20 cellular contexts compared by ENCODE assay signal in genomic region chr22:35783943-35784614, GRCh38.
A peak's percentile ranks its signal among the peaks of the same experiment; 100 is the strongest.
DNase-seq lines count a peak whose midpoint lies in the region; ATAC-seq and TF ChIP-seq lines count a peak whose summit lies in the region.
"Had no signal": no experiment of that assay in that cellular context is flagged by ENCODE, and none has a peak within 500 bp of the region (broad histone marks: within the 10 kb centered on the region; RNA-seq: fewer than 3 reads in every experiment).

No MANE protein-coding gene starts in this region.

- H3K4me1 Mint-ChIP-seq in osteocyte (ENCODE audit: unreplicated experiment): peaks cover 65% of the 10 kb centered on the region
- H3K4me1 Mint-ChIP-seq in activated T-cell treated with anti-CD3 and anti-CD28 coated beads, Interleukin-2, amount 50 U/mL, for 4 hours (ENCODE audit: low read depth): no peaks in the 10 kb centered on the region
- H3K4me1 Mint-ChIP-seq: endodermal cell had no signal

- peak overlapping the region; percentile 78 for H3K27ac Mint-ChIP-seq in osteocyte (ENCODE audit: unreplicated experiment)
- H3K27ac Mint-ChIP-seq: activated T-cell treated with anti-CD3 and anti-CD28 coated beads, Interleukin-2, amount 50 U/mL, for 24 hours; endodermal cell had no signal

- TF ChIP-seq CTCF in BJ (IDR thresholded peaks at IDR 0.05; ENCODE audit: insufficient read depth, low read depth, low read length) (no peak), osteocyte (IDR thresholded peaks at IDR 0.05) (no peak)

- H3K27me3 ChIP-seq in BJ (ENCODE audit: control insufficient read depth, insufficient read depth, low read length): no peaks in the 10 kb centered on the region
- H3K27me3 ChIP-seq: ascending aorta, ovary had no signal

- peaks cover 29% of the 10 kb centered on the region for H3K36me3 Mint-ChIP-seq in osteocyte (ENCODE audit: unreplicated experiment)
- no peaks in the 10 kb centered on the region for H3K36me3 Mint-ChIP-seq in activated T-cell treated with anti-CD3 and anti-CD28 coated beads, Interleukin-2, amount 50 U/mL, for 4 hours (ENCODE audit: insufficient read depth)

- CTCF ChIA-PET in BJ (lab: Yijun Ruan, JAX): interaction anchor here (0.6 kb wide), 1 partner anchor 18 kb away, joined by 3 read pairs; no protein-coding TSS in a partner anchor

- no peak overlapping the region for H3K4me3 ChIP-seq in BJ (ENCODE audit: low read depth, low read length)
- H3K4me3 ChIP-seq: ascending aorta, K562, ovary had no signal

- peak; percentile 53 for DNase-seq in BJ (ENCODE audit: low read depth)
- DNase-seq in LHCN-M2 (ENCODE audit: low read depth): peak; percentile 18
- peak; percentile 40 for DNase-seq in epidermal melanocyte (ENCODE audit: insufficient read length, low spot score)
- DNase-seq in osteocyte (ENCODE audit: extremely low spot score, unreplicated experiment): no peak
- no peak for DNase-seq in activated T-cell treated with anti-CD3 and anti-CD28 coated beads, Interleukin-2, amount 50 U/mL, for 4 hours
- DNase-seq in hepatic stellate cell (ENCODE audit: low spot score): no peak
- no peak for DNase-seq in stimulated activated CD4-positive, alpha-beta T cell treated with anti-CD3 and anti-CD28 coated beads, Interleukin-12 subunit alpha, Interleukin-12 subunit beta, amount 100 ng/mL, for 4 hours
- no peak for DNase-seq in activated CD8-positive, alpha-beta memory T cell treated with anti-CD3 and anti-CD28 coated beads, Interleukin-2, amount 50 U/mL, for 4 hours
- DNase-seq: activated T-cell treated with anti-CD3 and anti-CD28 coated beads, Interleukin-2, amount 50 U/mL, for 24 hours; endodermal cell; GF-D8; hippocampal formation; NCI-H1436 treated with DMSO at 0.1 percent for 48 hours; NCI-H774; ovary; stimulated activated CD4-positive, alpha-beta T cell treated with anti-CD3 and anti-CD28 coated beads, Interleukin-2, amount 100 ng/mL, for 24 hours; stimulated activated naive CD4-positive, alpha-beta T cell had no signal

- ATAC-seq in activated T-cell treated with anti-CD3 and anti-CD28 coated beads, Interleukin-2, amount 50 U/mL, for 4 hours: no peak
- ATAC-seq: activated CD4-positive, CD25-positive, alpha-beta regulatory T cell treated with anti-CD3 and anti-CD28 coated beads, Interleukin-2, amount 50 U/mL, for 24 hours; K562 had no signal

- no peaks in the 10 kb centered on the region for H3K9me3 Mint-ChIP-seq in osteocyte (ENCODE audit: unreplicated experiment)
- H3K9me3 Mint-ChIP-seq in activated T-cell treated with anti-CD3 and anti-CD28 coated beads, Interleukin-2, amount 50 U/mL, for 4 hours: no peaks in the 10 kb centered on the region
- H3K9me3 Mint-ChIP-seq: activated T-cell treated with anti-CD3 and anti-CD28 coated beads, Interleukin-2, amount 50 U/mL, for 24 hours; endodermal cell had no signal

- POLR2A ChIA-PET in BJ (lab: Charles Lee): no interaction called here

- no peaks in the 10 kb centered on the region for H3K36me3 ChIP-seq in BJ (ENCODE audit: control insufficient read depth, insufficient read depth, low read length)
- H3K36me3 ChIP-seq: ascending aorta, ovary had no signal

- no peaks in the 10 kb centered on the region for H3K27me3 Mint-ChIP-seq in osteocyte (ENCODE audit: unreplicated experiment)
- H3K27me3 Mint-ChIP-seq in activated T-cell treated with anti-CD3 and anti-CD28 coated beads, Interleukin-2, amount 50 U/mL, for 4 hours (ENCODE audit: low read depth): peaks cover 10% of the 10 kb centered on the region
- H3K27me3 Mint-ChIP-seq: activated T-cell treated with anti-CD3 and anti-CD28 coated beads, Interleukin-2, amount 50 U/mL, for 24 hours had no signal

- H3K4me3 Mint-ChIP-seq in osteocyte (ENCODE audit: unreplicated experiment): no peak overlapping the region
- no peak overlapping the region for H3K4me3 Mint-ChIP-seq in activated T-cell treated with anti-CD3 and anti-CD28 coated beads, Interleukin-2, amount 50 U/mL, for 4 hours
- H3K4me3 Mint-ChIP-seq: activated T-cell treated with anti-CD3 and anti-CD28 coated beads, Interleukin-2, amount 50 U/mL, for 24 hours; endodermal cell had no signal

Comparison
In these comparisons a context has a peak if more than half of its experiments do, and no peak if none do; other contexts are left out.
1. DNase-seq: peak in BJ (single experiment), LHCN-M2 (single experiment) and epidermal melanocyte (single experiment); none in osteocyte (single experiment), activated T-cell treated with anti-CD3 and anti-CD28 coated beads, Interleukin-2, amount 50 U/mL, for 4 hours (single experiment), hepatic stellate cell (single experiment), stimulated activated CD4-positive, alpha-beta T cell treated with anti-CD3 and anti-CD28 coated beads, Interleukin-12 subunit alpha, Interleukin-12 subunit beta, amount 100 ng/mL, for 4 hours (single experiment) and activated CD8-positive, alpha-beta memory T cell treated with anti-CD3 and anti-CD28 coated beads, Interleukin-2, amount 50 U/mL, for 4 hours (single experiment).